8 cellular contexts compared by ENCODE assay signal in the genomic region with DNA sequence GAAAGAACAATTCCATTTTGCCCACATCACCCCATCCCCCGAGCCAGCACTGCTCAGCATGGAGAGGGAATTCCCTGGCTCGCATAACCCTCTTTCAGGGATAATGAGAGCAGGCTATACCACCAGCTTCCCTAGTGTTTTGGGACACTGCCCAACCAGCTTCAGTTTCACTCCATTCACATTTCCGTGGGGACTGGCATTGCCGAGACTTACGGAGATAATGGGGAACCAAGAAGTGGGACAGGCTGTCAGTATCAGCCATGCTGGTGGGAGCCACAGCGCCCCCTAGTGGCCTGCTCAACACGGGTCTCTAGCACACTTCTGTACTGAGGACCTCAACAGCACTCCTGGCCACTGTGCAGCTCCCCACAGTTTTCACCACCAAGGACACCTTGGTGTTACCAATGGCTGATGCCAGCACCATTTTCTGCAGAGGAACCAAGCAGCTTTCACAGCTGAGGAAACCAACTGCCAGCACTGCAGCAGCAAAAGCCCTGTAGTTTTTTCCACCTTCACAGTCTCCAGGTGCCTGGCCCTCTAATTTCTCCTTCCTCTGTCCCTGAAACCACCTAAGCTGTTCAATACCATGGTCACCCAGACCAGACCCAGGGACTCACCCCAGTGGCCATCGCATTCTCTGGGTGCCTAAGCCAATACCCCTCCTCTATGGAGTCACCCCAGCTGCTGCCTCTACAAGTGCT. TPM values are rescaled to one million over a fixed set of nuclear protein-coding genes. Genes with fewer than 3 reads are reported as not detected.
DNase-seq lines count a peak whose midpoint lies in the region; ATAC-seq and TF ChIP-seq lines count a peak whose summit lies in the region.

No MANE protein-coding gene starts in this region.

- no peaks in the 10 kb centered on the region for H4K20me1 ChIP-seq in neural progenitor cell (ENCODE audit: low read depth)

- H3K27me3 ChIP-seq in Panc1 (ENCODE audit: control insufficient read depth, insufficient read depth, low read length) (no peaks in the 10 kb centered on the region), neural progenitor cell (no peaks in the 10 kb centered on the region)

- peak; percentile 96 for ATAC-seq in Panc1
- peak; percentile 97 for ATAC-seq in activated T-cell treated with anti-CD3 and anti-CD28 coated beads, Interleukin-2, amount 50 U/mL, for 72 hours (replicated peaks in 1 of 2)
- ATAC-seq in GM18907 (IDR thresholded peaks at IDR 0.05; ENCODE audit: unreplicated experiment): no peak

- peaks cover 3 to 5% of the 10 kb centered on the region in 2 donors for H3K36me3 Mint-ChIP-seq in activated T-cell treated with anti-CD3 and anti-CD28 coated beads, Interleukin-2, amount 50 U/mL, for 72 hours (ENCODE audit: insufficient read depth in 2 of 2)
- peaks cover 24% of the 10 kb centered on the region for H3K36me3 Mint-ChIP-seq in neural progenitor cell

- no peak overlapping the region for H3K4me3 ChIP-seq in Panc1 (ENCODE audit: low read depth in 2 of 2, low read length in 2 of 2)
- peak overlapping the region; percentile 17 for H3K4me3 ChIP-seq in fibroblast of pulmonary artery (replicated peaks; ENCODE audit: low read depth, low read length)
- no peak overlapping the region for H3K4me3 ChIP-seq in neural progenitor cell

- H3F3A ChIP-seq in neural progenitor cell (ENCODE audit: low read depth): peaks cover 6% of the 10 kb centered on the region

- no peak overlapping the region for H3K4me2 ChIP-seq in neural progenitor cell

- POLR2A ChIA-PET in Panc1 (lab: Charles Lee): no interaction called here

- no peaks in the 10 kb centered on the region for H3K36me3 ChIP-seq in Panc1 (ENCODE audit: control insufficient read depth, insufficient read depth, low read length)
- H3K36me3 ChIP-seq in neural progenitor cell: no peaks in the 10 kb centered on the region

- peak overlapping the region; percentile 33 to 55 for H3K4me3 Mint-ChIP-seq in activated T-cell treated with anti-CD3 and anti-CD28 coated beads, Interleukin-2, amount 50 U/mL, for 72 hours
- H3K4me3 Mint-ChIP-seq in neural progenitor cell: no peak overlapping the region

- peaks cover 0 to 6% of the 10 kb centered on the region in 2 donors for H3K9me3 Mint-ChIP-seq in activated T-cell treated with anti-CD3 and anti-CD28 coated beads, Interleukin-2, amount 50 U/mL, for 72 hours
- H3K9me3 Mint-ChIP-seq in neural progenitor cell: peaks cover 5% of the 10 kb centered on the region

- CTCF ChIA-PET in Panc1 (lab: Charles Lee): no interaction called here

- no peaks in the 10 kb centered on the region for H3K9me3 ChIP-seq in Panc1 (ENCODE audit: control insufficient read depth, insufficient read depth, low read depth, low read length)
- no peaks in the 10 kb centered on the region for H3K9me3 ChIP-seq in neural progenitor cell (ENCODE audit: low read depth)

- no peak overlapping the region for H3K27ac Mint-ChIP-seq in activated T-cell treated with anti-CD3 and anti-CD28 coated beads, Interleukin-2, amount 50 U/mL, for 72 hours
- no peak overlapping the region for H3K27ac Mint-ChIP-seq in neural progenitor cell

- H3K27me3 Mint-ChIP-seq in activated T-cell treated with anti-CD3 and anti-CD28 coated beads, Interleukin-2, amount 50 U/mL, for 72 hours (ENCODE audit: low read depth): no peaks in the 10 kb centered on the region
- H3K27me3 Mint-ChIP-seq in neural progenitor cell (ENCODE audit: insufficient read depth, low read depth): no peaks in the 10 kb centered on the region

- H3K4me1 Mint-ChIP-seq in activated T-cell treated with anti-CD3 and anti-CD28 coated beads, Interleukin-2, amount 50 U/mL, for 72 hours (ENCODE audit: low read depth): no peaks in the 10 kb centered on the region
- H3K4me1 Mint-ChIP-seq in neural progenitor cell: peaks cover 3% of the 10 kb centered on the region

- peak; percentile 90 for TF ChIP-seq CTCF in Panc1 (IDR thresholded peaks at IDR 0.05)
- peak; percentile 93 for TF ChIP-seq CTCF in fibroblast of pulmonary artery (IDR thresholded peaks at IDR 0.05; ENCODE audit: low read length, missing control alignments)
- peak; percentile 94 for TF ChIP-seq CTCF in neural progenitor cell (IDR thresholded peaks at IDR 0.05)

- H3K4me1 ChIP-seq in Panc1 (ENCODE audit: control insufficient read depth, insufficient read depth, low read length) (no peaks in the 10 kb centered on the region; the same call in 1 of the 2 replicates), neural progenitor cell (no peaks in the 10 kb centered on the region)

- DNase-seq in ELR (ENCODE audit: low read depth): peak; percentile 67
- DNase-seq in HPDE6-E6E7 (ENCODE audit: extremely low spot score): peak; percentile 80
- DNase-seq in Panc1 (ENCODE audit: low read depth, low spot score): peak; percentile 38
- peak; percentile 80 to 87 for DNase-seq in activated T-cell treated with anti-CD3 and anti-CD28 coated beads, Interleukin-2, amount 50 U/mL, for 72 hours
- DNase-seq in fibroblast of pulmonary artery (ENCODE audit: low read depth): peak; percentile 69
- DNase-seq in neural progenitor cell (ENCODE audit: low spot score): peak; percentile 84
- DNase-seq in stimulated activated naive CD4-positive, alpha-beta T cell treated with Interleukin-2 at 50 U/mL for 16 hours (lab: John Stamatoyannopoulos, UW): peak; percentile 75

- intact Hi-C loops in Panc1 (cut with micrococcal nuclease; ENCODE audit: unreplicated experiment): no loop called here

- no TSS peak for BruUV-seq in Panc1 (replicated peaks; lab: Mats Ljungman, UMichigan)

- in situ Hi-C loops in Panc1 (cut with HindIII; ENCODE audit: low pct_unique_long_range_greater_than_20kb, low sequenced_read_pairs): no loop called here

- H3K9ac ChIP-seq in neural progenitor cell: no peak overlapping the region

- H3K79me2 ChIP-seq in neural progenitor cell (ENCODE audit: low read depth): no peaks in the 10 kb centered on the region

- H3K27ac ChIP-seq in Panc1 (ENCODE audit: low read length) (no peak overlapping the region), neural progenitor cell (no peak overlapping the region)

- peak overlapping the region; percentile 67 for H2AFZ ChIP-seq in neural progenitor cell (replicated peaks)

RNA-seq across cellular contexts. Expression of a gene that starts 23.7 kb away (rescaled TPM):
- total RNA-seq in Panc1 (2021; ENCODE audit: unreplicated experiment): 1.3 TPM
- 0.19 TPM for polyA plus RNA-seq in Panc1 (2012; ENCODE audit: insufficient read length)
- 1 to 10 TPM; 2.0 to 3.0 TPM for total RNA-seq in activated T-cell treated with anti-CD3 and anti-CD28 coated beads, Interleukin-2, amount 50 U/mL, for 72 hours
- total RNA-seq in neural progenitor cell (ENCODE audit: low replicate concordance): 2.9 and 5.0 TPM in 2 replicates

RNA-seq across cellular contexts. Expression of a gene that starts 33.9 kb away (rescaled TPM):
- total RNA-seq in Panc1 (2021; ENCODE audit: unreplicated experiment) (0.33 TPM), neural progenitor cell (ENCODE audit: low replicate concordance) (not detected in 2 replicates)
- polyA plus RNA-seq in Panc1 (2012; ENCODE audit: insufficient read length): 10.0 TPM
- 100 to 1,000 TPM; 248 to 262 TPM for total RNA-seq in activated T-cell treated with anti-CD3 and anti-CD28 coated beads, Interleukin-2, amount 50 U/mL, for 72 hours

Comparison
In these comparisons a context has a peak if more than half of its experiments do, and no peak if none do; other contexts are left out.
1. RNA of a gene that starts 33.9 kb away (total RNA-seq): 248 to 262 TPM in activated T-cell treated with anti-CD3 and anti-CD28 coated beads, Interleukin-2, amount 50 U/mL, for 72 hours; 0.33 TPM in Panc1 (single experiment) and not detected in neural progenitor cell; every median in the first group is over 100 times any median in the second.
2. Peak in every context shown above with its lines, with median percentiles within 50 percentile points of each other: DNase-seq and CTCF ChIP-seq.